In the genomic region with DNA sequence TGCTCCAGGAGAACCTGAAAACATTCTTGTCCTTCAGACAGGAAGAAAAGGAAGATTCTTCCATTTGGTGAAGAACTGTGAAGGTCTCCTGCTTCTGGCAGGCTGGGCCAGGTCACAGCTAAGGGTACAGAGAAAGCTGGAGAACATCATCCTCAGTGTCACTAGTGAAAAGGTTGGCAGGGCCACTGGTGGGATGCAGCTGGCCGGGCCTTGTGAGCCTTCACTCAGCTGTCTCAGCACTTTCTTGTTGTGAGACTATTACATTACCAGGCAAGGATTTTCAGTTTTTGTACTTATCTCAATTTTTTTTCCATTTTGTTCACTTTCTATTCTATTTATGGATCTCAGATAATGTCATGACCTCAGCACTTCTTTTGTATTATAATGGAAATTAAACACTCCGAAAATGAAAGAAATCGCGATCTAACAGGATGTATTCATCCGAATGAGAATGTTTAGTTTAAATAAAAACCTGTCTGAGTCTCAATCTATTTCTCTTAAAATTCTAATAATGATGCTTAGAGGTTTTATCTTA, we compare ENCODE assay signal across 28 cellular contexts. TPM values are rescaled to one million over a fixed set of nuclear protein-coding genes. Genes with fewer than 3 reads are reported as not detected.
"Had no signal": no experiment of that assay in that cellular context is flagged by ENCODE, and none has a peak within 500 bp of the region (broad histone marks: within the 10 kb centered on the region; RNA-seq: fewer than 3 reads in every experiment).

No MANE protein-coding gene starts in this region.

- H3K4me3 Mint-ChIP-seq: IgD-negative memory B cell, T-cell had no signal

- ATAC-seq: HepG2, K562, T-cell had no signal

- H3K36me3 ChIP-seq: Peyer's patch had no signal

- H3K27ac Mint-ChIP-seq: IgD-negative memory B cell, T-cell had no signal

- H3K27ac ChIP-seq: PC-9, Peyer's patch had no signal

- FAIRE-seq: HepG2, K562 had no signal

- H3K27me3 ChIP-seq: Peyer's patch had no signal

- H3K9me3 Mint-ChIP-seq: T-cell had no signal

- H3K36me3 Mint-ChIP-seq: IgD-negative memory B cell, T-cell had no signal

- H3K4me2 ChIP-seq: PC-9, SK-N-SH had no signal

- H3K9ac ChIP-seq: SK-N-SH had no signal

- H2AFZ ChIP-seq: PC-9 had no signal

- DNase-seq: NCI-H1092, NCI-H1105 treated with DMSO at 0.1 percent for 48 hours, NCI-H1417 treated with DMSO at 0.1 percent for 48 hours, NCI-H146, NCI-H1694 treated with DMSO at 0.1 percent for 48 hours, NCI-H2029, NCI-H2081 treated with DMSO at 0.1 percent for 48 hours, NCI-H2171, NCI-H226, NCI-H446, NCI-H510A, NCI-H524 treated with DMSO at 0.1 percent for 48 hours, NCI-H774, OCI-M1, PC-9, Peyer's patch, SHP77, SK-N-SH, SW 1271, T-cell had no signal

- H3K9me2 ChIP-seq: SK-N-SH had no signal

- H3K4me3 ChIP-seq: K562, PC-9, Peyer's patch had no signal

- H3K9me3 ChIP-seq: Peyer's patch, SK-N-SH had no signal

RNA-seq across cellular contexts. Expression of gene IFNA8, which starts 9.9 kb away (rescaled TPM):
- total RNA-seq: HepG2, HT1080, K562, LHCN-M2, MCF 10A, PC-9, Peyer's patch, RPMI7951, SK-MEL-5, T-cell had no signal
- polyA plus RNA-seq: HepG2, IgD-negative memory B cell, K562, SK-N-SH had no signal

RNA-seq across cellular contexts. Expression of gene IFNA2, which starts 13.8 kb away (rescaled TPM):
- total RNA-seq: HepG2, HT1080, K562, LHCN-M2, MCF 10A, PC-9, Peyer's patch, RPMI7951, SK-MEL-5, T-cell had no signal
- polyA plus RNA-seq: HepG2, IgD-negative memory B cell, K562, SK-N-SH had no signal

RNA-seq across cellular contexts. Expression of gene IFNA13, which starts 31.2 kb away (rescaled TPM):
- total RNA-seq: HepG2, HT1080, K562, LHCN-M2, MCF 10A, PC-9, Peyer's patch, RPMI7951, SK-MEL-5, T-cell had no signal
- polyA plus RNA-seq: HepG2, IgD-negative memory B cell, K562, SK-N-SH had no signal

RNA-seq across cellular contexts. Expression of gene IFNA1, which starts 41.2 kb away (rescaled TPM):
- total RNA-seq: HepG2, HT1080, K562, LHCN-M2, MCF 10A, PC-9, Peyer's patch, RPMI7951, SK-MEL-5, T-cell had no signal
- polyA plus RNA-seq: HepG2, K562, SK-N-SH had no signal

RNA-seq across cellular contexts. Expression of gene IFNA6, which starts 48.3 kb away (rescaled TPM):
- total RNA-seq: HepG2, HT1080, K562, LHCN-M2, MCF 10A, PC-9, Peyer's patch, RPMI7951, SK-MEL-5, T-cell had no signal
- polyA plus RNA-seq: HepG2, IgD-negative memory B cell, K562, SK-N-SH had no signal
